ENCODE assay signal across 21 cellular contexts in genomic region chr17:28917465-28917864, GRCh38. TPM values are rescaled to one million over a fixed set of nuclear protein-coding genes. Genes with fewer than 3 reads are reported as not detected.
A peak's percentile ranks its signal among the peaks of the same experiment; 100 is the strongest.
DNase-seq lines count a peak whose midpoint lies in the region; ATAC-seq and TF ChIP-seq lines count a peak whose summit lies in the region.
"Had no signal": no experiment of that assay in that cellular context is flagged by ENCODE, and none has a peak within 500 bp of the region (broad histone marks: within the 10 kb centered on the region; RNA-seq: fewer than 3 reads in every experiment).

No MANE protein-coding gene starts in this region.

- H3K4me2 ChIP-seq in GM23248 (ENCODE audit: unreplicated experiment), result no peak overlapping the region

- POLR2A ChIA-PET in RWPE1 (lab: Yijun Ruan, JAX; ENCODE audit: low non-redundant PET), result no interaction called here

- DNase-seq in Right ventricle myocardium inferior (ENCODE audit: missing footprints), result no peak
- DNase-seq in left cardiac atrium, result no peak
- DNase-seq in RWPE1 (ENCODE audit: low spot score), result no peak
- DNase-seq in left ventricle myocardium inferior, result no peak
- DNase-seq in stimulated activated naive B cell treated with anti-CD40 and anti-IgM and Interleukin-4, amounts not matched to agents 10 μg/mL and 1 μg/mL and 100 μg/mL, for 72 hours, result no peak
- DNase-seq in tibial nerve (ENCODE audit: low spot score in 2 of 2), result no peak
- no peak for DNase-seq in GM23248
- DNase-seq: ACHN; effector CD8-positive, alpha-beta T cell; GDM1; HCEC 1CT; KG1; NCI-H1694 treated with DMSO at 0.1 percent for 48 hours; NCI-H526 treated with DMSO at 0.1 percent for 48 hours; right cardiac atrium had no signal

- 74 to 78% methylated on average over 5 of the region's 5 CpGs for WGBS in tibial nerve, 2 donors
- 47% methylated on average over 5 of the region's 5 CpGs for WGBS in GM23248 (ENCODE audit: low coverage in 1 of 2, low lambda C conversion rate in 2 of 2, missing lambda C conversion rate in 2 of 2), 2 experiments

- no peak for TF ChIP-seq CTCF in RWPE1 (conservative IDR thresholded peaks at IDR 0.05; ENCODE audit: low read depth)
- TF ChIP-seq CTCF in left ventricle myocardium inferior (IDR thresholded peaks at IDR 0.05; ENCODE audit: borderline replicate concordance), result no peak
- TF ChIP-seq CTCF in tibial nerve (IDR thresholded peaks at IDR 0.05), result no peak

- peaks cover 25% of the 10 kb centered on the region for H3K79me2 ChIP-seq in GM23248 (ENCODE audit: insufficient read depth)

- no peak for TF ChIP-seq POLR2A in tibial nerve (IDR thresholded peaks at IDR 0.05)

- CTCF ChIA-PET in RWPE1 (lab: Yijun Ruan, JAX), result interaction anchor here (0.6 to 0.7 kb wide), 2 partner anchors 148 to 166 kb away, joined by 3 to 4 read pairs; no protein-coding TSS in a partner anchor

- H3K4me3 Mint-ChIP-seq in stimulated activated naive B cell treated with anti-CD40 and anti-IgM and Interleukin-4, amounts not matched to agents 10 μg/mL and 1 μg/mL and 100 μg/mL, for 72 hours, result no peak overlapping the region
- H3K4me3 Mint-ChIP-seq: activated naive CD4-positive, alpha-beta T cell treated with anti-CD3 and anti-CD28 coated beads, Interleukin-2, amount 50 U/mL, for 24 hours; activated T-helper 1 cell treated with anti-CD3 and anti-CD28 coated beads, Interleukin-12 subunit alpha, Interleukin-12 subunit beta, Interleukin-2, Interleukin-4 antibody, amounts not matched to agents 30 ng/mL and 10 ng/mL and 1 ng/mL, durations not matched to agents 14 hours and 24 hours and 36 hours had no signal

- H3K4me1 ChIP-seq in left ventricle myocardium inferior, result peaks cover 20% of the 10 kb centered on the region
- no peaks in the 10 kb centered on the region for H3K4me1 ChIP-seq in tibial nerve
- no peaks in the 10 kb centered on the region for H3K4me1 ChIP-seq in GM23248 (ENCODE audit: insufficient read depth)
- H3K4me1 ChIP-seq: vagina had no signal

- H3K36me3 Mint-ChIP-seq in stimulated activated naive B cell treated with anti-CD40 and anti-IgM and Interleukin-4, amounts not matched to agents 10 μg/mL and 1 μg/mL and 100 μg/mL, for 72 hours, result peaks cover 52 to 74% of the 10 kb centered on the region in 2 donors

- no peak for TF ChIP-seq EP300 in tibial nerve (IDR thresholded peaks at IDR 0.05)

- H2AFZ ChIP-seq in GM23248, result no peak overlapping the region

- ATAC-seq in Right ventricle myocardium inferior, result peak; percentile 24
- no peak for ATAC-seq in left cardiac atrium
- no peak for ATAC-seq in stimulated activated naive B cell treated with anti-CD40 and anti-IgM and Interleukin-4, amounts not matched to agents 10 μg/mL and 1 μg/mL and 100 μg/mL, for 72 hours (replicated peaks)
- ATAC-seq in HG03460 (IDR thresholded peaks at IDR 0.05; ENCODE audit: unreplicated experiment), result no peak
- ATAC-seq: esophagus mucosa had no signal

- H3K9me3 Mint-ChIP-seq in stimulated activated naive B cell treated with anti-CD40 and anti-IgM and Interleukin-4, amounts not matched to agents 10 μg/mL and 1 μg/mL and 100 μg/mL, for 72 hours, result no peaks in the 10 kb centered on the region
- H3K9me3 Mint-ChIP-seq: activated naive CD4-positive, alpha-beta T cell treated with anti-CD3 and anti-CD28 coated beads, Interleukin-2, amount 50 U/mL, for 24 hours; activated T-helper 1 cell treated with anti-CD3 and anti-CD28 coated beads, Interleukin-12 subunit alpha, Interleukin-12 subunit beta, Interleukin-2, Interleukin-4 antibody, amounts not matched to agents 30 ng/mL and 10 ng/mL and 1 ng/mL, durations not matched to agents 14 hours and 24 hours and 36 hours had no signal

- H3K9ac ChIP-seq in GM23248, result no peak overlapping the region

- peak overlapping the region; percentile 25 for H3K27ac Mint-ChIP-seq in stimulated activated naive B cell treated with anti-CD40 and anti-IgM and Interleukin-4, amounts not matched to agents 10 μg/mL and 1 μg/mL and 100 μg/mL, for 72 hours

- H3K27me3 ChIP-seq in left ventricle myocardium inferior (ENCODE audit: low read depth) (no peaks in the 10 kb centered on the region), tibial nerve (no peaks in the 10 kb centered on the region), GM23248 (replicated peaks; ENCODE audit: insufficient read depth) (no peaks in the 10 kb centered on the region)
- H3K27me3 ChIP-seq: vagina had no signal

- H4K20me1 ChIP-seq in GM23248 (ENCODE audit: insufficient read depth), result no peaks in the 10 kb centered on the region

- H3K27ac ChIP-seq in RWPE1 (peak overlapping the region; percentile 17), left ventricle myocardium inferior (replicated peaks) (peak overlapping the region; percentile 25), tibial nerve (no peak overlapping the region), GM23248 (no peak overlapping the region)
- H3K27ac ChIP-seq: SK-N-MC, vagina had no signal

- no peaks in the 10 kb centered on the region for H3K9me3 ChIP-seq in left ventricle myocardium inferior (replicated peaks)
- no peaks in the 10 kb centered on the region for H3K9me3 ChIP-seq in tibial nerve
- no peaks in the 10 kb centered on the region for H3K9me3 ChIP-seq in GM23248 (ENCODE audit: low read depth)
- H3K9me3 ChIP-seq: vagina had no signal

- H3K36me3 ChIP-seq in left ventricle myocardium inferior (peaks cover 94% of the 10 kb centered on the region), tibial nerve (peaks cover 8 to 100% (median 69%) of the 10 kb centered on the region in 3 donors), GM23248 (ENCODE audit: low read depth) (peaks cover 76% of the 10 kb centered on the region)

- H3K4me3 ChIP-seq in left ventricle myocardium inferior (no peak overlapping the region), tibial nerve (no peak overlapping the region), GM23248 (no peak overlapping the region)
- H3K4me3 ChIP-seq: SK-N-MC, vagina had no signal

- H3K9me2 ChIP-seq in GM23248 (ENCODE audit: insufficient read depth), result no peaks in the 10 kb centered on the region

- H3K4me1 Mint-ChIP-seq in stimulated activated naive B cell treated with anti-CD40 and anti-IgM and Interleukin-4, amounts not matched to agents 10 μg/mL and 1 μg/mL and 100 μg/mL, for 72 hours, result peaks cover 0 to 1% of the 10 kb centered on the region in 2 donors

- no peaks in the 10 kb centered on the region for H3K27me3 Mint-ChIP-seq in stimulated activated naive B cell treated with anti-CD40 and anti-IgM and Interleukin-4, amounts not matched to agents 10 μg/mL and 1 μg/mL and 100 μg/mL, for 72 hours
- H3K27me3 Mint-ChIP-seq: activated naive CD4-positive, alpha-beta T cell treated with anti-CD3 and anti-CD28 coated beads, Interleukin-2, amount 50 U/mL, for 24 hours had no signal

- in situ Hi-C loops in GM23248 (cut with MboI), result no loop called here

- H3F3A ChIP-seq in GM23248 (ENCODE audit: insufficient read depth), result peaks cover 14% of the 10 kb centered on the region

- intact Hi-C loops in Right ventricle myocardium inferior (cut with DNase I) (no loop called here), left cardiac atrium (cut with DNase I) (loop anchor here in 1 of 2 donors (5.0 kb wide), 1 partner anchor 155 kb away; no protein-coding TSS in a partner anchor), left ventricle myocardium inferior (cut with micrococcal nuclease) (loop anchor here (10.0 kb wide), 1 partner anchor 153 kb away; no protein-coding TSS in a partner anchor)

RNA-seq across cellular contexts. Expression of gene DHRS13, which starts 14.6 kb away (rescaled TPM):
- 3.0 TPM for total RNA-seq in Right ventricle myocardium inferior
- total RNA-seq in left cardiac atrium, result 1 to 10 TPM; 2.8 to 3.7 TPM
- 3.1 TPM for total RNA-seq in left ventricle myocardium inferior
- 10 to 100 TPM in 1 of 4 donors, 1 to 10 TPM in 3; 2.4 to 21.9 (median 8.8) TPM for total RNA-seq in tibial nerve
- 4.7 and 5.2 TPM in 2 replicates for total RNA-seq in GM23248 (2014; rRNA removed; shearing (Covaris generic))
- 2.6 and 3.2 TPM in 2 replicates for polyA plus RNA-seq in GM23248 (2016; fragmentation: Nextera tagmentation; extraction: Ambion mirVana)

RNA-seq across cellular contexts. Expression of gene FLOT2, which starts 19.9 kb away (rescaled TPM):
- 118 TPM for total RNA-seq in Right ventricle myocardium inferior
- 100 to 1,000 TPM in 1 of 2 donors, 10 to 100 TPM in 1; 89.9 to 107 TPM for total RNA-seq in left cardiac atrium
- total RNA-seq in left ventricle myocardium inferior, result 84.2 TPM
- total RNA-seq in tibial nerve, result 10 to 100 TPM; 54.8 to 84.9 (median 65.2) TPM
- 28.6 and 33.2 TPM in 2 replicates for total RNA-seq in GM23248 (2014; rRNA removed; shearing (Covaris generic))
- 55.0 TPM in 2 replicates for polyA plus RNA-seq in GM23248 (2016; fragmentation: Nextera tagmentation; extraction: Ambion mirVana)

RNA-seq across cellular contexts. Expression of gene PHF12, which starts 33.9 kb away (rescaled TPM):
- 18.3 TPM for total RNA-seq in Right ventricle myocardium inferior
- 10 to 100 TPM; 18.8 to 23.4 TPM for total RNA-seq in left cardiac atrium
- total RNA-seq in left ventricle myocardium inferior, result 17.2 TPM
- 10 to 100 TPM; 45.7 to 95.1 (median 49.6) TPM for total RNA-seq in tibial nerve
- total RNA-seq in GM23248 (2014; rRNA removed; shearing (Covaris generic)), result 27.7 and 46.9 TPM in 2 replicates
- polyA plus RNA-seq in GM23248 (2016; fragmentation: Nextera tagmentation; extraction: Ambion mirVana), result 5.9 and 6.1 TPM in 2 replicates

Comparison
In these comparisons a context has a peak if more than half of its experiments do, and no peak if none do; other contexts are left out.
1. H3K27ac ChIP-seq: peak in RWPE1 (single experiment) and left ventricle myocardium inferior (single experiment); none in tibial nerve (0 of 4) and GM23248 (single experiment).